ENCODE assay signal across 8 cellular contexts in the genomic region with DNA sequence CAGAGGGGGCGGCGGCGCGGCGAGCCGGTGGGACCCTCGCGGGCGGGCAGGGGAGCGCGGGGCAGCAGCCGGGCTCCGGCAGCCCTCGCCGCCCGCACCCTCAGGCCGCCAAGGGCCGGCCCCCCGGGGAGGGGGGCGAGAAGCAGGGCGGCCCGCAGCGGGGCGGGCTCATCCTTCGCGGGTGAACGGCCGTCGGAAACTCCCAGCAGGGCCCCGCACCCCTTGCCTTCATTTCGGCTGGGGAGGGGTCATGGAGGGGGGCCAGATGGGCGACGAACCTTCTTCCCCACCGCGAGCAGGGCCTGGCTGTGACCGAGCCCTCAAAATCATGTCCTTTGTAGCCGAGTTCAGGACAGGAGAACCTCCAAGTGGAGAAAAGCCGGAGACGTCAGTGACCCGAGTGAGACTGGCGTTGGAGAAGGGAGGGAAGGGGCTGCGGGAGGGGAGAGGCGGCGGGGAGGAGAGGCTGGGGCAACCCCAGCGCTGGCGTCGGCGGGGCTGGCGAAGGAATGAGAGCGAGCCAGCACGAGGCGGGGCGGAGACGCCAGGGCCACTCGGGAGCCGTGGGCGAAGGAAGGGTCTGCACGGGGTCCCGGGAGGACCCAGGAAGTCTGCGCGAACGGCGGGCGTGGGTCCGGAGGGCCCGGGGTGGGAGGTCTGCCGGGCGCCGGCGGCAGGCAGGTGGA.
DNase-seq lines count a peak whose midpoint lies in the region; ATAC-seq and TF ChIP-seq lines count a peak whose summit lies in the region.

No MANE protein-coding gene starts in this region.

- H3K36me3 ChIP-seq in rectal smooth muscle tissue (ENCODE audit: control insufficient read depth, insufficient read depth, low read length) = no peaks in the 10 kb centered on the region

- peaks cover 69% of the 10 kb centered on the region for H3K27me3 ChIP-seq in rectal smooth muscle tissue (ENCODE audit: control insufficient read depth, insufficient read depth, low read length)

- H3K9ac ChIP-seq in rectal smooth muscle tissue (ENCODE audit: low read length) = no peak overlapping the region

- H3K27ac ChIP-seq in rectal smooth muscle tissue (ENCODE audit: low read depth, low read length) = no peak overlapping the region

- ATAC-seq in GM18868 (IDR thresholded peaks at IDR 0.05; ENCODE audit: unreplicated experiment) (peak; percentile 2), HG02763 (IDR thresholded peaks at IDR 0.05; ENCODE audit: unreplicated experiment) (no peak)

- DNase-seq in 8988T (peak; percentile 90), SW480 (ENCODE audit: low spot score) (peak; percentile 21), fibroblast of pulmonary artery (ENCODE audit: low read depth) (no peak), NCI-H1436 (lab: John Stamatoyannopoulos, UW) (no peak), MV-4-11 (lab: John Stamatoyannopoulos, UW) (no peak)

- H3K4me3 ChIP-seq in fibroblast of pulmonary artery (replicated peaks; ENCODE audit: low read depth, low read length) (peak overlapping the region; percentile 72), rectal smooth muscle tissue (ENCODE audit: low read length) (peak overlapping the region; percentile 25)

- TF ChIP-seq CTCF in fibroblast of pulmonary artery (IDR thresholded peaks at IDR 0.05; ENCODE audit: low read length, missing control alignments) = no peak

- H3K4me1 ChIP-seq in rectal smooth muscle tissue (ENCODE audit: control insufficient read depth, insufficient read depth, low read length) = peaks cover 7% of the 10 kb centered on the region

Comparison
In these comparisons a context has a peak if more than half of its experiments do, and no peak if none do; other contexts are left out.
1. DNase-seq: peak in 8988T (single experiment) and SW480 (single experiment); none in fibroblast of pulmonary artery (single experiment), NCI-H1436 (single experiment) and MV-4-11 (single experiment).